1 cellular context compared by ENCODE assay signal in the genomic region with DNA sequence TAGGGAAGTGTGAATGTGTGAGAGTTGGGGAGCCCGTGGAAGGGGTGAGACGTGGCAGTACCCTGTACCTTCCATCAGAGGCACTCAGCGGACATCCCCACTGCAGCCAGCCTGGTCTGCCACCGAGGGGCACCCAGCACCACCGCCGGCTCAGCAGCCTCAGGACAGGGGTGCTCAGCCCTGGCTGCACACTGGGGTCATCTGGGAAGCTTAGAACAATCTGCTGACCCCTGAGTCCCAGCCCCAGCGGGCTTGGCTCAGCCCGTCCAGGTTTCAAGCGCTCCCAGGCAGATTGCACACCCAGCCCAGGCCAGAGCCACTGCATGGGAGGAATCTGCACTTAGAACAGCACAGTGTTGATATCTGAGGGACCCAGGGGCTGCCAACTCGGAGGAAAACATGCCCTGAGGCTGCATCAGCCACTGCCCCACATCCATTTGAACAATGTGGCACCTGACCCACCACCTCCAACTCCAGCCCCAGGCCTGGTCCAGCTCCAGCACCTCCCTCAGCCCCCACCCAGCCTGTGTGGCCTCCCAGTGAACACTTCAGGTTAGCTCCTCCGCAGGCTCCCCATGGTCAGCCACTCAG.
TF ChIP-seq lines count a peak whose summit lies in the region.

No MANE protein-coding gene starts in this region.

TF ChIP-seq in GM23338, 12 proteins besides CTCF, POLR2A, EP300 and RAD21 (continued from another document):
- TF ChIP-seq ETS1 (IDR thresholded peaks at IDR 0.05) (no peak), EZH2 (IDR thresholded peaks at IDR 0.05; ENCODE audit: low read depth, unreplicated experiment) (no peak)
